In genomic region chr20:17525650-17526049, GRCh38 we compare ENCODE assay signal across 8 cellular contexts. TPM values are rescaled to one million over a fixed set of nuclear protein-coding genes. Genes with fewer than 3 reads are reported as not detected.
DNase-seq lines count a peak whose midpoint lies in the region; ATAC-seq, FAIRE-seq and TF ChIP-seq lines count a peak whose summit lies in the region.

No MANE protein-coding gene starts in this region.

- H3K36me3 ChIP-seq in H7 (replicated peaks; ENCODE audit: control insufficient read depth, insufficient read depth, low read length): no peaks in the 10 kb centered on the region
- H3K36me3 ChIP-seq in endothelial cell of umbilical vein (ENCODE audit: control insufficient read depth in 2 of 2, extremely low read depth in 1 of 2, insufficient read depth in 2 of 2, low read length in 2 of 2): no peaks in the 10 kb centered on the region

- no peak overlapping the region for H3K4me2 ChIP-seq in endothelial cell of umbilical vein (ENCODE audit: insufficient read depth, low read length)

- dilution Hi-C loops in endothelial cell of umbilical vein (cut with MboI; ENCODE audit: extremely low pct_ligation_motif_present, low sequenced_read_pairs): no loop called here

- peak; percentile 62 for FAIRE-seq in endothelial cell of umbilical vein (lab: Jason Lieb, UNC)

- POLR2A ChIA-PET in endothelial cell of umbilical vein (lab: Charles Lee): no interaction called here

- H3K27ac ChIP-seq in endothelial cell of umbilical vein (ENCODE audit: insufficient read depth, low read depth, low read length): no peak overlapping the region

- no peak for TF ChIP-seq CTCF in endothelial cell of umbilical vein (IDR thresholded peaks at IDR 0.05; ENCODE audit: extremely low read depth in 1 of 2, insufficient read depth in 1 of 2, low read depth in 1 of 2, low read length in 2 of 2)
- no peak for TF ChIP-seq CTCF in chondrocyte (IDR thresholded peaks at IDR 0.05)

- DNase-seq in COR-L47 (lab: John Stamatoyannopoulos, UW) (peak; percentile 13), H7 (peak; percentile 80), NCI-H510A treated with DMSO at 0.1 percent for 48 hours (lab: John Stamatoyannopoulos, UW) (peak; percentile 69), endothelial cell of umbilical vein (ENCODE audit: low read depth, low spot score) (peak; percentile 22), chondrocyte (ENCODE audit: low spot score) (no peak)
- DNase-seq in activated naive CD8-positive, alpha-beta T cell treated with anti-CD3 and anti-CD28 coated beads for 36 hours: no peak

- H2AFZ ChIP-seq in endothelial cell of umbilical vein (ENCODE audit: low read depth, low read length): no peak overlapping the region

- H3K9me3 Mint-ChIP-seq in chondrocyte (ENCODE audit: low read depth): no peaks in the 10 kb centered on the region
- H3K9me3 Mint-ChIP-seq in activated naive CD8-positive, alpha-beta T cell treated with anti-CD3 and anti-CD28 coated beads for 36 hours: no peaks in the 10 kb centered on the region

- H3K79me2 ChIP-seq in endothelial cell of umbilical vein (ENCODE audit: control insufficient read depth, insufficient read depth, low read length): no peaks in the 10 kb centered on the region

- H3K4me1 Mint-ChIP-seq in chondrocyte (ENCODE audit: low read depth): peaks cover 11% of the 10 kb centered on the region
- H3K4me1 Mint-ChIP-seq in activated naive CD8-positive, alpha-beta T cell treated with anti-CD3 and anti-CD28 coated beads for 36 hours: peaks cover 9% of the 10 kb centered on the region

- CTCF ChIA-PET in endothelial cell of umbilical vein (lab: Charles Lee): no interaction called here

- no peaks in the 10 kb centered on the region for H4K20me1 ChIP-seq in endothelial cell of umbilical vein (replicated peaks; ENCODE audit: control insufficient read depth, extremely low read depth, insufficient read depth, low read length)

- H3K27ac Mint-ChIP-seq in chondrocyte (ENCODE audit: unreplicated experiment): no peak overlapping the region
- no peak overlapping the region for H3K27ac Mint-ChIP-seq in activated naive CD8-positive, alpha-beta T cell treated with anti-CD3 and anti-CD28 coated beads for 36 hours

- peaks cover 13% of the 10 kb centered on the region for H3K4me1 ChIP-seq in endothelial cell of umbilical vein (ENCODE audit: control insufficient read depth, extremely low read depth, insufficient read depth, low read length)

- H3K9ac ChIP-seq in endothelial cell of umbilical vein (replicated peaks; ENCODE audit: extremely low read depth, insufficient read depth, low read length): no peak overlapping the region

- no peaks in the 10 kb centered on the region for H3K27me3 Mint-ChIP-seq in chondrocyte (ENCODE audit: low read depth)
- H3K27me3 Mint-ChIP-seq in activated naive CD8-positive, alpha-beta T cell treated with anti-CD3 and anti-CD28 coated beads for 36 hours: peaks cover 12% of the 10 kb centered on the region

- BruUV-seq in endothelial cell of umbilical vein (replicated peaks; lab: Mats Ljungman, UMichigan): no TSS peak

- ATAC-seq in GM21619 (IDR thresholded peaks at IDR 0.05; ENCODE audit: unreplicated experiment): no peak
- ATAC-seq in GM19467 (IDR thresholded peaks at IDR 0.05; ENCODE audit: unreplicated experiment): no peak

- no peaks in the 10 kb centered on the region for H3K9me1 ChIP-seq in endothelial cell of umbilical vein (replicated peaks; ENCODE audit: control insufficient read depth, extremely low read depth, insufficient read depth, low read length)

- H3K36me3 Mint-ChIP-seq in chondrocyte (ENCODE audit: low read depth): no peaks in the 10 kb centered on the region
- no peaks in the 10 kb centered on the region for H3K36me3 Mint-ChIP-seq in activated naive CD8-positive, alpha-beta T cell treated with anti-CD3 and anti-CD28 coated beads for 36 hours

- no peak overlapping the region for H3K4me3 ChIP-seq in H7 (ENCODE audit: insufficient read depth, low read depth, low read length)
- H3K4me3 ChIP-seq in endothelial cell of umbilical vein (replicated peaks in 1 of 3; ENCODE audit: insufficient read depth in 1 of 3, low read depth in 1 of 3, low read length in 3 of 3): no peak overlapping the region

- no peak for TF ChIP-seq POLR2A in endothelial cell of umbilical vein (IDR thresholded peaks at IDR 0.05; ENCODE audit: low read depth, low read length)

- H3K4me3 Mint-ChIP-seq in chondrocyte (ENCODE audit: unreplicated experiment): no peak overlapping the region
- no peak overlapping the region for H3K4me3 Mint-ChIP-seq in activated naive CD8-positive, alpha-beta T cell treated with anti-CD3 and anti-CD28 coated beads for 36 hours

- H3K27me3 ChIP-seq in H7 (ENCODE audit: control insufficient read depth, insufficient read depth, low read length) (0 out of 2 replicates have a peak, but pooled peaks cover under 1% of the 10 kb centered on the region), endothelial cell of umbilical vein (ENCODE audit: control insufficient read depth in 2 of 2, insufficient read depth in 2 of 2, low read length in 2 of 2) (no peaks in the 10 kb centered on the region)

- intact Hi-C loops in endothelial cell of umbilical vein (cut with micrococcal nuclease): no loop called here

- no peaks in the 10 kb centered on the region for H3K9me3 ChIP-seq in endothelial cell of umbilical vein (replicated peaks; ENCODE audit: control insufficient read depth, insufficient read depth, low read length)

TF ChIP-seq in endothelial cell of umbilical vein, 7 proteins besides CTCF, POLR2A, EP300 and RAD21:
- TF ChIP-seq GATA2 (IDR thresholded peaks at IDR 0.05; ENCODE audit: insufficient read depth, insufficient read length, low read depth, low read length) (no peak), FOS (IDR thresholded peaks at IDR 0.05; ENCODE audit: borderline replicate concordance, insufficient read depth, low read length) (no peak), JUN (IDR thresholded peaks at IDR 0.05; ENCODE audit: borderline replicate concordance, insufficient read depth, insufficient read length, low read depth) (no peak), POLR2AphosphoS5 (IDR thresholded peaks at IDR 0.05; ENCODE audit: insufficient read depth, low read depth, low read length) (no peak), MAX (IDR thresholded peaks at IDR 0.05; ENCODE audit: insufficient read depth, insufficient read length) (peak; percentile 64)

RNA-seq across cellular contexts. Expression of gene BFSP1, which starts 5.5 kb away (rescaled TPM):
- 3.1 and 5.0 TPM in 2 replicates for total RNA-seq in H7 (2014; rRNA removed; shearing (Covaris generic))
- total RNA-seq in endothelial cell of umbilical vein (3.7 and 5.2 TPM in 2 replicates), chondrocyte (9.6 to 14.4 TPM (median 11.7 TPM) in 3 replicates)
- 2.5 and 3.1 TPM in 2 replicates for polyA plus RNA-seq in endothelial cell of umbilical vein
- polyA plus RNA-seq in endothelial cell of umbilical vein (2011; cell fraction: cytosol; rRNA removed): 4.1 and 4.5 TPM in 2 replicates
- 4.0 and 4.6 TPM in 2 replicates for polyA plus RNA-seq in endothelial cell of umbilical vein (2011; cell fraction: nucleus; rRNA removed)
- 3.9 and 4.4 TPM in 2 replicates for polyA plus RNA-seq in endothelial cell of umbilical vein (2012)
- 2.9 and 3.3 TPM in 2 replicates for polyA minus RNA-seq in endothelial cell of umbilical vein
- polyA minus RNA-seq in endothelial cell of umbilical vein (2011; cell fraction: cytosol; rRNA and poly(A)+ RNA removed): 1.4 TPM
- 1.2 and 1.5 TPM in 2 replicates for polyA minus RNA-seq in endothelial cell of umbilical vein (2011; cell fraction: nucleus; rRNA and poly(A)+ RNA removed)
- total RNA-seq in activated naive CD8-positive, alpha-beta T cell treated with anti-CD3 and anti-CD28 coated beads for 36 hours: under 1 TPM; 0.18 to 0.64 TPM

RNA-seq across cellular contexts. Expression of gene DSTN, which starts 44.2 kb away (rescaled TPM):
- total RNA-seq in H7 (2014; rRNA removed; shearing (Covaris generic)): 112 and 126 TPM in 2 replicates
- total RNA-seq in endothelial cell of umbilical vein (300 and 307 TPM in 2 replicates), chondrocyte (878 to 1,290 TPM (median 1,265 TPM) in 3 replicates)
- polyA plus RNA-seq in endothelial cell of umbilical vein: 46.8 and 66.1 TPM in 2 replicates
- polyA plus RNA-seq in endothelial cell of umbilical vein (2011; cell fraction: cytosol; rRNA removed): 172 and 181 TPM in 2 replicates
- polyA plus RNA-seq in endothelial cell of umbilical vein (2011; cell fraction: nucleus; rRNA removed): 71.7 and 84.7 TPM in 2 replicates
- polyA plus RNA-seq in endothelial cell of umbilical vein (2012): 369 and 386 TPM in 2 replicates
- polyA minus RNA-seq in endothelial cell of umbilical vein: 13.6 and 16.7 TPM in 2 replicates
- 32.0 TPM for polyA minus RNA-seq in endothelial cell of umbilical vein (2011; cell fraction: cytosol; rRNA and poly(A)+ RNA removed)
- 18.4 and 19.8 TPM in 2 replicates for polyA minus RNA-seq in endothelial cell of umbilical vein (2011; cell fraction: nucleus; rRNA and poly(A)+ RNA removed)
- total RNA-seq in activated naive CD8-positive, alpha-beta T cell treated with anti-CD3 and anti-CD28 coated beads for 36 hours: 10 to 100 TPM; 56.7 to 57.5 TPM

Comparison
In these comparisons a context has a peak if more than half of its experiments do, and no peak if none do; other contexts are left out.
1. DNase-seq: peak in COR-L47 (single experiment), H7 (single experiment), NCI-H510A treated with DMSO at 0.1 percent for 48 hours (single experiment) and endothelial cell of umbilical vein (single experiment); none in chondrocyte (single experiment) and activated naive CD8-positive, alpha-beta T cell treated with anti-CD3 and anti-CD28 coated beads for 36 hours (single experiment).